9 cellular contexts compared by ENCODE assay signal in genomic region chr10:89954787-89955566, GRCh38.
DNase-seq lines count a peak whose midpoint lies in the region; FAIRE-seq and TF ChIP-seq lines count a peak whose summit lies in the region.
"Had no signal": no experiment of that assay in that cellular context is flagged by ENCODE, and none has a peak within 500 bp of the region (broad histone marks: within the 10 kb centered on the region; RNA-seq: fewer than 3 reads in every experiment).

No MANE protein-coding gene starts in this region.

- H4K20me1 ChIP-seq in keratinocyte (ENCODE audit: control insufficient read depth, extremely low read depth, insufficient read depth, low read length): no peaks in the 10 kb centered on the region

- H3K9me3 ChIP-seq in BE2C (no peaks in the 10 kb centered on the region), keratinocyte (ENCODE audit: control insufficient read depth, low read depth, low read length) (no peaks in the 10 kb centered on the region)
- H3K9me3 ChIP-seq in effector memory CD4-positive, alpha-beta T cell (ENCODE audit: control insufficient read depth, low read length): no peaks in the 10 kb centered on the region
- H3K9me3 ChIP-seq: mucosa of descending colon had no signal

- no peak overlapping the region for H3K4me3 ChIP-seq in BE2C (ENCODE audit: low read depth, low read length)
- H3K4me3 ChIP-seq in keratinocyte (ENCODE audit: control insufficient read depth in 2 of 3, extremely low read depth in 1 of 3, insufficient read depth in 2 of 3, low read depth in 1 of 3, low read length in 3 of 3): no peak overlapping the region
- H3K4me3 ChIP-seq in effector memory CD4-positive, alpha-beta T cell (ENCODE audit: insufficient read depth, low read depth, low read length, poor library complexity, severe bottlenecking): no peak overlapping the region
- H3K4me3 ChIP-seq: mucosa of descending colon had no signal

- no peaks in the 10 kb centered on the region for H3K79me2 ChIP-seq in keratinocyte (ENCODE audit: control insufficient read depth, insufficient read depth, low read length)

- peak; percentile 13 for FAIRE-seq in keratinocyte (lab: Jason Lieb, UNC)

- TF ChIP-seq CTCF in BE2C (IDR thresholded peaks at IDR 0.05; ENCODE audit: low read depth, low read length) (0 out of 2 replicates have a peak, but pooled peaks have one; percentile 1), GM13977 (IDR thresholded peaks at IDR 0.05; ENCODE audit: extremely low read depth, insufficient read depth, missing control alignments) (peak; percentile 45), keratinocyte (optimal IDR thresholded peaks at IDR 0.05 in 1 of 3, IDR thresholded peaks at IDR 0.05 in 1 of 3, conservative IDR thresholded peaks at IDR 0.05 in 1 of 3; ENCODE audit: extremely low read depth in 1 of 3, insufficient read depth in 2 of 3, low read length in 3 of 3) (peak in 2 of 3 experiments; percentile 22 to 31)

- DNase-seq in BE2C (no peak), GM13977 (ENCODE audit: low spot score) (peak; percentile 34), RKO (ENCODE audit: low spot score) (peak; percentile 27), keratinocyte (ENCODE audit: low read depth, low spot score) (no peak), NCI-H1092 (lab: John Stamatoyannopoulos, UW) (no peak), NCI-H1048 (lab: John Stamatoyannopoulos, UW) (no peak), GDM1 (lab: John Stamatoyannopoulos, UW) (no peak)
- no peak for DNase-seq in effector memory CD4-positive, alpha-beta T cell
- DNase-seq: mucosa of descending colon had no signal

- H3K9ac ChIP-seq in keratinocyte (ENCODE audit: control insufficient read depth, extremely low read depth, insufficient read depth, low read length): no peak overlapping the region

- H3K4me2 ChIP-seq in keratinocyte (ENCODE audit: control insufficient read depth, extremely low read depth, insufficient read depth, low read depth, low read length): no peak overlapping the region

- H3K27me3 ChIP-seq in BE2C (no peaks in the 10 kb centered on the region), keratinocyte (ENCODE audit: control insufficient read depth, extremely low read depth, insufficient read depth, low read length) (no peaks in the 10 kb centered on the region)
- no peaks in the 10 kb centered on the region for H3K27me3 ChIP-seq in effector memory CD4-positive, alpha-beta T cell (replicated peaks; ENCODE audit: control insufficient read depth, insufficient read depth, low read length, poor library complexity, severe bottlenecking)

- in situ Hi-C loops in GM13977 (cut with MboI; ENCODE audit: low pct_unique_long_range_greater_than_20kb, low sequenced_read_pairs, unreplicated experiment): loop anchor here (25.0 kb wide), 1 partner anchor 182 kb away; no protein-coding TSS in a partner anchor

- no peak overlapping the region for H3K27ac ChIP-seq in keratinocyte (ENCODE audit: control insufficient read depth, insufficient read depth, low read length)
- H3K27ac ChIP-seq in effector memory CD4-positive, alpha-beta T cell (ENCODE audit: insufficient read depth, low read length, poor library complexity, severe bottlenecking): no peak overlapping the region

- no peaks in the 10 kb centered on the region for H3K9me1 ChIP-seq in keratinocyte (ENCODE audit: control insufficient read depth, extremely low read depth, insufficient read depth, low read length)

- dilution Hi-C loops in keratinocyte (cut with MboI; ENCODE audit: extremely low pct_ligation_motif_present, low sequenced_read_pairs): no loop called here

- no peaks in the 10 kb centered on the region for H3K36me3 ChIP-seq in BE2C
- H3K36me3 ChIP-seq in keratinocyte (ENCODE audit: control insufficient read depth in 2 of 2, extremely low read depth in 1 of 2, insufficient read depth in 2 of 2, low read length in 2 of 2): no peaks in the 10 kb centered on the region
- H3K36me3 ChIP-seq in effector memory CD4-positive, alpha-beta T cell (ENCODE audit: control insufficient read depth, insufficient read depth, low read length): no peaks in the 10 kb centered on the region

- H3K4me1 ChIP-seq in BE2C (no peaks in the 10 kb centered on the region), keratinocyte (ENCODE audit: control insufficient read depth, extremely low read depth, insufficient read depth, low read length) (no peaks in the 10 kb centered on the region)
- H3K4me1 ChIP-seq in effector memory CD4-positive, alpha-beta T cell (ENCODE audit: control insufficient read depth, insufficient read depth, low read length, poor library complexity, severe bottlenecking): no peaks in the 10 kb centered on the region

- H2AFZ ChIP-seq in keratinocyte (ENCODE audit: control insufficient read depth, low read length): peak overlapping the region; percentile 8

Comparison
In these comparisons a context has a peak if more than half of its experiments do, and no peak if none do; other contexts are left out.
1. DNase-seq: peak in GM13977 (single experiment) and RKO (single experiment); none in BE2C (single experiment), keratinocyte (single experiment), NCI-H1092 (single experiment), NCI-H1048 (single experiment), effector memory CD4-positive, alpha-beta T cell (0 of 3) and GDM1 (single experiment).
2. Peak in every context shown above with its lines, with median percentiles within 50 percentile points of each other: CTCF ChIP-seq.